ENCODE assay signal across 15 cellular contexts in the genomic region with DNA sequence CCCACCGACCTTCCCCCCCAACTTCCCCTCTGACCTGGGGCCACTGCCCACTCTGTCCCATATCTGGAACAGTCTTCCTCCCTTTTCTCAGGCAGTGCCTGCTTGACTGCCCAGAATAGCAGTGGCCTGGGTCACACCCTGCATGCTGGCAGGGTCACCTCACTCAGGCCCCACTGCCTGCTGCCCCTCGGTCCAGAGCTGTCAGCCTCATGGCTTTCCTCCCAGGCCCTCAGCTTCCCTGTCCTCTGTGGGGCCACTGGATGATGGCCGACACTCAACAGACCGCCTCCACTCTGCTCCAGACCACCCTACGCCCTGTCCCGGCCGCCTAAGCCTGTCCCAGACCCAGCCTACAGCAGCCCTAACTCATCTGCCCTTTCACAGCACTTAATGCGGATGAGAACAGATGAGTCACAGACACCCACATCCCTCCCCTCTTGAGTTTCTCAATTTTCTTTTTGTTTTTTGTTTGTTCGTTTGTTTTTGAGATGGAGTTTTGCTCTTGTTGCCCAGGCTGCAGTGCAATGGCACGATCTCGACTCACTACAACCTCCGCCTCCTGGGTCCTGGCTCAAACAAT. TPM values are rescaled to one million over a fixed set of nuclear protein-coding genes. Genes with fewer than 3 reads are reported as not detected.
DNase-seq lines count a peak whose midpoint lies in the region; ATAC-seq and TF ChIP-seq lines count a peak whose summit lies in the region.
"Had no signal": no experiment of that assay in that cellular context is flagged by ENCODE, and none has a peak within 500 bp of the region (broad histone marks: within the 10 kb centered on the region; RNA-seq: fewer than 3 reads in every experiment).

No MANE protein-coding gene starts in this region.

- ATAC-seq in stimulated activated naive B cell treated with anti-CD40 and anti-IgM and Interleukin-4, amounts not matched to agents 10 μg/mL and 1 μg/mL and 100 μg/mL, for 72 hours (replicated peaks), result no peak
- ATAC-seq: GM12878 had no signal

- no peaks in the 10 kb centered on the region for H3K9me3 Mint-ChIP-seq in activated T-helper 1 cell treated with anti-CD3 and anti-CD28 coated beads, Interleukin-12 subunit alpha, Interleukin-12 subunit beta, Interleukin-2, Interleukin-4 antibody, amounts not matched to agents 30 ng/mL and 10 ng/mL and 1 ng/mL, durations not matched to agents 14 hours and 24 hours and 36 hours
- H3K9me3 Mint-ChIP-seq in stimulated activated naive B cell treated with anti-CD40 and anti-IgM and Interleukin-4, amounts not matched to agents 10 μg/mL and 1 μg/mL and 100 μg/mL, for 72 hours, result no peaks in the 10 kb centered on the region
- no peaks in the 10 kb centered on the region for H3K9me3 Mint-ChIP-seq in activated CD4-positive, alpha-beta T cell treated with anti-CD3 and anti-CD28 coated beads, Interleukin-2, amount 10 ng/mL, durations not matched to agents 7 days and 5 days
- H3K9me3 Mint-ChIP-seq: CD4-positive, CD25-positive, alpha-beta regulatory T cell had no signal

- no peak overlapping the region for H3K27ac Mint-ChIP-seq in activated T-helper 1 cell treated with anti-CD3 and anti-CD28 coated beads, Interleukin-12 subunit alpha, Interleukin-12 subunit beta, Interleukin-2, Interleukin-4 antibody, amounts not matched to agents 30 ng/mL and 10 ng/mL and 1 ng/mL, durations not matched to agents 14 hours and 24 hours and 36 hours
- H3K27ac Mint-ChIP-seq in stimulated activated naive B cell treated with anti-CD40 and anti-IgM and Interleukin-4, amounts not matched to agents 10 μg/mL and 1 μg/mL and 100 μg/mL, for 72 hours, result peak overlapping the region; percentile 83
- H3K27ac Mint-ChIP-seq in activated CD4-positive, alpha-beta T cell treated with anti-CD3 and anti-CD28 coated beads, Interleukin-2, amount 10 ng/mL, durations not matched to agents 7 days and 5 days, result no peak overlapping the region

- peak overlapping the region; percentile 72 for H3K4me2 ChIP-seq in GM23248 (ENCODE audit: unreplicated experiment)

- H3K9me3 ChIP-seq in GM23248 (ENCODE audit: low read depth), result no peaks in the 10 kb centered on the region

- H3F3A ChIP-seq in GM23248 (ENCODE audit: insufficient read depth), result peaks cover 10% of the 10 kb centered on the region

- H3K27me3 Mint-ChIP-seq in activated T-helper 1 cell treated with anti-CD3 and anti-CD28 coated beads, Interleukin-12 subunit alpha, Interleukin-12 subunit beta, Interleukin-2, Interleukin-4 antibody, amounts not matched to agents 30 ng/mL and 10 ng/mL and 1 ng/mL, durations not matched to agents 14 hours and 24 hours and 36 hours (ENCODE audit: insufficient read depth), result peaks cover 3% of the 10 kb centered on the region
- H3K27me3 Mint-ChIP-seq in stimulated activated naive B cell treated with anti-CD40 and anti-IgM and Interleukin-4, amounts not matched to agents 10 μg/mL and 1 μg/mL and 100 μg/mL, for 72 hours, result no peaks in the 10 kb centered on the region
- H3K27me3 Mint-ChIP-seq in activated CD4-positive, alpha-beta T cell treated with anti-CD3 and anti-CD28 coated beads, Interleukin-2, amount 10 ng/mL, durations not matched to agents 7 days and 5 days, result no peaks in the 10 kb centered on the region
- H3K27me3 Mint-ChIP-seq: CD4-positive, CD25-positive, alpha-beta regulatory T cell had no signal

- H3K27ac ChIP-seq in GM23248, result peak overlapping the region; percentile 98
- H3K27ac ChIP-seq: parathyroid adenoma had no signal

- CTCF ChIA-PET in activated CD4-positive, alpha-beta T cell treated with anti-CD3 and anti-CD28 coated beads, Interleukin-2, amount 10 ng/mL, durations not matched to agents 7 days and 5 days (lab: Charles Lee), result no interaction called here

- WGBS in GM23248 (ENCODE audit: low coverage in 1 of 2, low lambda C conversion rate in 2 of 2, missing lambda C conversion rate in 2 of 2), 2 experiments, result 16 to 18% methylated on average over 12 of the region's 12 CpGs

- peaks cover 25% of the 10 kb centered on the region for H3K4me1 ChIP-seq in GM23248 (ENCODE audit: insufficient read depth)
- H3K4me1 ChIP-seq: parathyroid adenoma had no signal

- H3K27me3 ChIP-seq in GM23248 (replicated peaks; ENCODE audit: insufficient read depth), result no peaks in the 10 kb centered on the region

- POLR2A ChIA-PET in activated CD4-positive, alpha-beta T cell treated with anti-CD3 and anti-CD28 coated beads, Interleukin-2, amount 10 ng/mL, durations not matched to agents 7 days and 5 days (lab: Charles Lee), result no interaction called here

- H3K4me3 ChIP-seq in GM23248, result peak overlapping the region; percentile 47; the same call in 1 of the 2 replicates
- no peak overlapping the region for H3K4me3 ChIP-seq in fibroblast of pulmonary artery (replicated peaks; ENCODE audit: low read depth, low read length)
- H3K4me3 ChIP-seq: GM12878 had no signal

- TF ChIP-seq CTCF in fibroblast of pulmonary artery (IDR thresholded peaks at IDR 0.05; ENCODE audit: low read length, missing control alignments), result no peak

- H3K36me3 Mint-ChIP-seq in activated T-helper 1 cell treated with anti-CD3 and anti-CD28 coated beads, Interleukin-12 subunit alpha, Interleukin-12 subunit beta, Interleukin-2, Interleukin-4 antibody, amounts not matched to agents 30 ng/mL and 10 ng/mL and 1 ng/mL, durations not matched to agents 14 hours and 24 hours and 36 hours (ENCODE audit: low read depth), result peaks cover 2% of the 10 kb centered on the region
- peaks cover 2 to 3% of the 10 kb centered on the region in 2 donors for H3K36me3 Mint-ChIP-seq in stimulated activated naive B cell treated with anti-CD40 and anti-IgM and Interleukin-4, amounts not matched to agents 10 μg/mL and 1 μg/mL and 100 μg/mL, for 72 hours
- H3K36me3 Mint-ChIP-seq in activated CD4-positive, alpha-beta T cell treated with anti-CD3 and anti-CD28 coated beads, Interleukin-2, amount 10 ng/mL, durations not matched to agents 7 days and 5 days (ENCODE audit: low read depth), result no peaks in the 10 kb centered on the region
- H3K36me3 Mint-ChIP-seq: CD4-positive, CD25-positive, alpha-beta regulatory T cell had no signal

- H3K36me3 ChIP-seq in GM23248 (ENCODE audit: low read depth), result no peaks in the 10 kb centered on the region

- peak overlapping the region; percentile 84 for H3K9ac ChIP-seq in GM23248
- H3K9ac ChIP-seq: parathyroid adenoma had no signal

- H2AFZ ChIP-seq in GM23248, result peak overlapping the region; percentile 76
- H2AFZ ChIP-seq: parathyroid adenoma had no signal

- no peaks in the 10 kb centered on the region for H4K20me1 ChIP-seq in GM23248 (ENCODE audit: insufficient read depth)

- DNase-seq in GM23248 (peak; percentile 91), fibroblast of pulmonary artery (ENCODE audit: low read depth) (peak; percentile 26), GM19240 (ENCODE audit: insufficient read length, low spot score) (no peak), T-helper 2 cell (no peak)
- DNase-seq in activated T-helper 1 cell treated with anti-CD3 and anti-CD28 coated beads, Interleukin-12 subunit alpha, Interleukin-12 subunit beta, Interleukin-2, Interleukin-4 antibody, amounts not matched to agents 30 ng/mL and 10 ng/mL and 1 ng/mL, durations not matched to agents 14 hours and 24 hours and 36 hours (ENCODE audit: low spot score), result no peak
- DNase-seq in stimulated activated naive B cell treated with anti-CD40 and anti-IgM and Interleukin-4, amounts not matched to agents 10 μg/mL and 1 μg/mL and 100 μg/mL, for 72 hours, result no peak
- DNase-seq in activated CD4-positive, alpha-beta T cell treated with anti-CD3 and anti-CD28 coated beads, Interleukin-2, amount 10 ng/mL, durations not matched to agents 7 days and 5 days, result no peak
- DNase-seq: activated naive CD4-positive, alpha-beta T cell; CD4-positive, CD25-positive, alpha-beta regulatory T cell; KG1; mesendoderm; NCI-H1694 treated with DMSO at 0.1 percent for 48 hours; SHP77 had no signal

- in situ Hi-C loops in GM23248 (cut with MboI), result no loop called here

- peak overlapping the region; percentile 26 for H3K4me3 Mint-ChIP-seq in activated T-helper 1 cell treated with anti-CD3 and anti-CD28 coated beads, Interleukin-12 subunit alpha, Interleukin-12 subunit beta, Interleukin-2, Interleukin-4 antibody, amounts not matched to agents 30 ng/mL and 10 ng/mL and 1 ng/mL, durations not matched to agents 14 hours and 24 hours and 36 hours
- H3K4me3 Mint-ChIP-seq in stimulated activated naive B cell treated with anti-CD40 and anti-IgM and Interleukin-4, amounts not matched to agents 10 μg/mL and 1 μg/mL and 100 μg/mL, for 72 hours, result no peak overlapping the region
- H3K4me3 Mint-ChIP-seq in activated CD4-positive, alpha-beta T cell treated with anti-CD3 and anti-CD28 coated beads, Interleukin-2, amount 10 ng/mL, durations not matched to agents 7 days and 5 days, result no peak overlapping the region
- H3K4me3 Mint-ChIP-seq: CD4-positive, CD25-positive, alpha-beta regulatory T cell had no signal

- intact Hi-C loops in activated T-helper 1 cell treated with anti-CD3 and anti-CD28 coated beads, Interleukin-12 subunit alpha, Interleukin-12 subunit beta, Interleukin-2, Interleukin-4 antibody, amounts not matched to agents 30 ng/mL and 10 ng/mL and 1 ng/mL, durations not matched to agents 14 hours and 24 hours and 36 hours (cut with micrococcal nuclease), result no loop called here

- no peaks in the 10 kb centered on the region for H3K9me2 ChIP-seq in GM23248 (ENCODE audit: insufficient read depth)

- H3K79me2 ChIP-seq in GM23248 (ENCODE audit: insufficient read depth), result no peaks in the 10 kb centered on the region
- H3K79me2 ChIP-seq: parathyroid adenoma had no signal

- H3K4me1 Mint-ChIP-seq in activated T-helper 1 cell treated with anti-CD3 and anti-CD28 coated beads, Interleukin-12 subunit alpha, Interleukin-12 subunit beta, Interleukin-2, Interleukin-4 antibody, amounts not matched to agents 30 ng/mL and 10 ng/mL and 1 ng/mL, durations not matched to agents 14 hours and 24 hours and 36 hours (ENCODE audit: low read depth), result peaks cover 7% of the 10 kb centered on the region
- H3K4me1 Mint-ChIP-seq in stimulated activated naive B cell treated with anti-CD40 and anti-IgM and Interleukin-4, amounts not matched to agents 10 μg/mL and 1 μg/mL and 100 μg/mL, for 72 hours, result peaks cover 29 to 35% of the 10 kb centered on the region in 2 donors
- H3K4me1 Mint-ChIP-seq in activated CD4-positive, alpha-beta T cell treated with anti-CD3 and anti-CD28 coated beads, Interleukin-2, amount 10 ng/mL, durations not matched to agents 7 days and 5 days, result peaks cover 4% of the 10 kb centered on the region

RNA-seq across cellular contexts. Expression of a gene that starts 5.9 kb away (rescaled TPM):
- 0.54 and 0.89 TPM in 2 replicates for total RNA-seq in GM23248 (2014; rRNA removed; shearing (Covaris generic))
- polyA plus RNA-seq in GM23248 (2016; fragmentation: Nextera tagmentation; extraction: Ambion mirVana), result 0.44 and 0.59 TPM in 2 replicates
- 0.71 and 1.2 TPM in 2 replicates for total RNA-seq in activated T-helper 1 cell treated with anti-CD3 and anti-CD28 coated beads, Interleukin-12 subunit alpha, Interleukin-12 subunit beta, Interleukin-2, Interleukin-4 antibody, amounts not matched to agents 30 ng/mL and 10 ng/mL and 1 ng/mL, durations not matched to agents 14 hours and 24 hours and 36 hours
- 1 to 10 TPM; 3.8 to 4.4 TPM for total RNA-seq in activated CD4-positive, alpha-beta T cell treated with anti-CD3 and anti-CD28 coated beads, Interleukin-2, amount 10 ng/mL, durations not matched to agents 7 days and 5 days

RNA-seq across cellular contexts. Expression of a gene that starts 7.4 kb away (rescaled TPM):
- total RNA-seq in GM23248 (2014; rRNA removed; shearing (Covaris generic)), result 28.7 and 42.9 TPM in 2 replicates
- 97.6 and 99.8 TPM in 2 replicates for polyA plus RNA-seq in GM23248 (2016; fragmentation: Nextera tagmentation; extraction: Ambion mirVana)
- 53.8 and 56.0 TPM in 2 replicates for total RNA-seq in activated T-helper 1 cell treated with anti-CD3 and anti-CD28 coated beads, Interleukin-12 subunit alpha, Interleukin-12 subunit beta, Interleukin-2, Interleukin-4 antibody, amounts not matched to agents 30 ng/mL and 10 ng/mL and 1 ng/mL, durations not matched to agents 14 hours and 24 hours and 36 hours
- 10 to 100 TPM; 30.2 to 37.1 TPM for total RNA-seq in activated CD4-positive, alpha-beta T cell treated with anti-CD3 and anti-CD28 coated beads, Interleukin-2, amount 10 ng/mL, durations not matched to agents 7 days and 5 days

RNA-seq across cellular contexts. Expression of a gene that starts 34.5 kb away (rescaled TPM):
- 27.0 and 32.6 TPM in 2 replicates for total RNA-seq in GM23248 (2014; rRNA removed; shearing (Covaris generic))
- polyA plus RNA-seq in GM23248 (2016; fragmentation: Nextera tagmentation; extraction: Ambion mirVana), result 24.1 and 26.7 TPM in 2 replicates
- 50.3 and 52.1 TPM in 2 replicates for total RNA-seq in activated T-helper 1 cell treated with anti-CD3 and anti-CD28 coated beads, Interleukin-12 subunit alpha, Interleukin-12 subunit beta, Interleukin-2, Interleukin-4 antibody, amounts not matched to agents 30 ng/mL and 10 ng/mL and 1 ng/mL, durations not matched to agents 14 hours and 24 hours and 36 hours
- total RNA-seq in activated CD4-positive, alpha-beta T cell treated with anti-CD3 and anti-CD28 coated beads, Interleukin-2, amount 10 ng/mL, durations not matched to agents 7 days and 5 days, result 10 to 100 TPM; 31.1 to 34.4 TPM

RNA-seq across cellular contexts. Expression of a gene that starts 46.0 kb away (rescaled TPM):
- 29.6 and 35.0 TPM in 2 replicates for total RNA-seq in GM23248 (2014; rRNA removed; shearing (Covaris generic))
- 6.1 and 11.6 TPM in 2 replicates for polyA plus RNA-seq in GM23248 (2016; fragmentation: Nextera tagmentation; extraction: Ambion mirVana)
- total RNA-seq in activated T-helper 1 cell treated with anti-CD3 and anti-CD28 coated beads, Interleukin-12 subunit alpha, Interleukin-12 subunit beta, Interleukin-2, Interleukin-4 antibody, amounts not matched to agents 30 ng/mL and 10 ng/mL and 1 ng/mL, durations not matched to agents 14 hours and 24 hours and 36 hours, result 88.2 and 94.9 TPM in 2 replicates
- total RNA-seq in activated CD4-positive, alpha-beta T cell treated with anti-CD3 and anti-CD28 coated beads, Interleukin-2, amount 10 ng/mL, durations not matched to agents 7 days and 5 days, result 10 to 100 TPM; 24.7 to 26.5 TPM

Comparison
In these comparisons a context has a peak if more than half of its experiments do, and no peak if none do; other contexts are left out.
1. DNase-seq: peak in GM23248 (single experiment) and fibroblast of pulmonary artery (single experiment); none in activated T-helper 1 cell treated with anti-CD3 and anti-CD28 coated beads, Interleukin-12 subunit alpha, Interleukin-12 subunit beta, Interleukin-2, Interleukin-4 antibody, amounts not matched to agents 30 ng/mL and 10 ng/mL and 1 ng/mL, durations not matched to agents 14 hours and 24 hours and 36 hours (single experiment), stimulated activated naive B cell treated with anti-CD40 and anti-IgM and Interleukin-4, amounts not matched to agents 10 μg/mL and 1 μg/mL and 100 μg/mL, for 72 hours (single experiment), GM19240 (single experiment), activated CD4-positive, alpha-beta T cell treated with anti-CD3 and anti-CD28 coated beads, Interleukin-2, amount 10 ng/mL, durations not matched to agents 7 days and 5 days (single experiment) and T-helper 2 cell (0 of 5).